ENCODE assay signal across 9 cellular contexts in the genomic region with DNA sequence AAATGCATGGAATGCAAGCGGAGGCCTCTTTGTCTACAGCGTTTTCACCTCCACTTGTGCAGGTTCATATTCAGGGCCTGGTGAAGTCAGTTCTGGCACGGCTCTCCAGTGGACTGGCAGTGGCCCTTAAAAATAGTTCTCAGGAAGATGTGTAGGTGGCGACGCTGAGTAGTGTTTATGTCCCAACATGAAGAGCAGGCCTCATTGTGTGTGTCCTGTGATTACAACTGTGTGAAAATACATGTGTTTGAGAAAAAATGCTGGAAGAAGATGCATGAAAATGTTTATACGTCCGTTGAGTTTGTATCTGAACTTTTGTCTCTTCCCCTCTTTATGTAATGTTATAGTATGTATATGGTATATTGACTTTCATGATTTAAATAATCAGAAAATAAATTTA. TPM values are rescaled to one million over a fixed set of nuclear protein-coding genes. Genes with fewer than 3 reads are reported as not detected.
A peak's percentile ranks its signal among the peaks of the same experiment; 100 is the strongest.
DNase-seq lines count a peak whose midpoint lies in the region; ATAC-seq, FAIRE-seq and TF ChIP-seq lines count a peak whose summit lies in the region.
"Had no signal": no experiment of that assay in that cellular context is flagged by ENCODE, and none has a peak within 500 bp of the region (broad histone marks: within the 10 kb centered on the region; RNA-seq: fewer than 3 reads in every experiment).

No MANE protein-coding gene starts in this region.

- peak; percentile 50 for DNase-seq in D721Med (ENCODE audit: insufficient read length, low spot score)
- peak; percentile 57 for DNase-seq in HTR-8/SVneo (ENCODE audit: insufficient read length, low spot score)
- DNase-seq in PC-9 = peak; percentile 18 to 44
- peak; percentile 59 for DNase-seq in bronchial epithelial cell (ENCODE audit: low read depth)
- no peak for DNase-seq in mesothelial cell of epicardium (ENCODE audit: low spot score in 2 of 2, unreplicated experiment in 2 of 2)
- no peak for DNase-seq in midbrain (lab: John Stamatoyannopoulos, UW)

- TF ChIP-seq CTCF in D721Med (IDR thresholded peaks at IDR 0.05; ENCODE audit: insufficient read depth, missing control alignments) (peak; percentile 46), PC-9 (conservative IDR thresholded peaks at IDR 0.05) (peak; percentile 45), bronchial epithelial cell (IDR thresholded peaks at IDR 0.05; ENCODE audit: insufficient read depth, low read length, severe bottlenecking) (peak; percentile 37), mesothelial cell of epicardium (IDR thresholded peaks at IDR 0.05; ENCODE audit: unreplicated experiment) (no peak)

- no peaks in the 10 kb centered on the region for H3K27me3 Mint-ChIP-seq in mesothelial cell of epicardium (ENCODE audit: low read depth)
- H3K27me3 Mint-ChIP-seq: naive thymus-derived CD8-positive, alpha-beta T cell had no signal

- peak overlapping the region; percentile 76; the same call in 1 of the 2 replicates for H3K4me2 ChIP-seq in PC-9

- no peaks in the 10 kb centered on the region for H3K36me3 Mint-ChIP-seq in mesothelial cell of epicardium

- no peaks in the 10 kb centered on the region for H3K9me3 ChIP-seq in PC-9 (ENCODE audit: insufficient read depth, low read depth)

- no peak for FAIRE-seq in D721Med (lab: Jason Lieb, UNC)
- no peak for FAIRE-seq in HTR-8/SVneo (lab: Jason Lieb, UNC)
- FAIRE-seq in bronchial epithelial cell (lab: Jason Lieb, UNC) = no peak

- H3K9me3 Mint-ChIP-seq in mesothelial cell of epicardium = no peaks in the 10 kb centered on the region
- H3K9me3 Mint-ChIP-seq: naive thymus-derived CD8-positive, alpha-beta T cell had no signal

- H4K20me1 ChIP-seq in PC-9 (ENCODE audit: insufficient read depth) = no peaks in the 10 kb centered on the region

- CTCF ChIA-PET in PC-9 (lab: Charles Lee) = no interaction called here

- intact Hi-C loops in PC-9 (cut with micrococcal nuclease; ENCODE audit: unreplicated experiment) = no loop called here

- H3K27ac Mint-ChIP-seq in mesothelial cell of epicardium = peak overlapping the region; percentile 37

- ATAC-seq in GM18868 (IDR thresholded peaks at IDR 0.05; ENCODE audit: unreplicated experiment) (no peak), GM18498 (IDR thresholded peaks at IDR 0.05; ENCODE audit: unreplicated experiment) (no peak)

- H3K4me3 ChIP-seq in PC-9 (no peak overlapping the region), bronchial epithelial cell (ENCODE audit: low read depth, low read length) (no peak overlapping the region)

- no TSS peak for BruUV-seq in PC-9 (replicated peaks; lab: Mats Ljungman, UMichigan)

- no peaks in the 10 kb centered on the region for H3K36me3 ChIP-seq in PC-9 (ENCODE audit: low read depth)
- no peaks in the 10 kb centered on the region for H3K36me3 ChIP-seq in bronchial epithelial cell (ENCODE audit: control insufficient read depth, insufficient read depth, low read length)

- peaks cover 58% of the 10 kb centered on the region for H3K4me1 ChIP-seq in PC-9 (replicated peaks; ENCODE audit: insufficient read depth)

- H3K79me2 ChIP-seq in PC-9 (ENCODE audit: low read depth) = no peaks in the 10 kb centered on the region

- POLR2A ChIA-PET in PC-9 (lab: Charles Lee; ENCODE audit: unreplicated experiment) = no interaction called here

- peaks cover 42% of the 10 kb centered on the region for H3F3A ChIP-seq in PC-9 (ENCODE audit: insufficient read depth, low read depth)

- H3K27me3 ChIP-seq in PC-9 (ENCODE audit: insufficient read depth, low read depth) (no peaks in the 10 kb centered on the region), bronchial epithelial cell (ENCODE audit: control insufficient read depth, insufficient read depth, low read length) (no peaks in the 10 kb centered on the region)

- no peaks in the 10 kb centered on the region for H3K9me2 ChIP-seq in PC-9 (ENCODE audit: insufficient read depth)

- no peak overlapping the region for H2AFZ ChIP-seq in PC-9

- no peak overlapping the region for H3K4me3 Mint-ChIP-seq in mesothelial cell of epicardium
- H3K4me3 Mint-ChIP-seq: naive thymus-derived CD8-positive, alpha-beta T cell had no signal

- H3K4me1 Mint-ChIP-seq in mesothelial cell of epicardium = peaks cover 40% of the 10 kb centered on the region

- peak overlapping the region; percentile 100 for H3K27ac ChIP-seq in PC-9

RNA-seq across cellular contexts. Expression of a gene that starts 7.2 kb away (rescaled TPM):
- total RNA-seq in PC-9 (2021) (not detected in 2 replicates), bronchial epithelial cell (0.26 TPM in 1 of 2 replicates, not detected in the other), mesothelial cell of epicardium (not detected in 3 replicates)

Comparison
In these comparisons a context has a peak if more than half of its experiments do, and no peak if none do; other contexts are left out.
1. DNase-seq: peak in D721Med (single experiment), HTR-8/SVneo (single experiment), PC-9 (2 of 2) and bronchial epithelial cell (single experiment); none in mesothelial cell of epicardium (0 of 2) and midbrain (single experiment).